Comparison of ENCODE assay signal across 26 cellular contexts in genomic region chr2:128642801-128643200, GRCh38.
DNase-seq lines count a peak whose midpoint lies in the region; ATAC-seq and TF ChIP-seq lines count a peak whose summit lies in the region.
"Had no signal": no experiment of that assay in that cellular context is flagged by ENCODE, and none has a peak within 500 bp of the region (broad histone marks: within the 10 kb centered on the region; RNA-seq: fewer than 3 reads in every experiment).

No MANE protein-coding gene starts in this region.

- peak; percentile 2 for DNase-seq in DND-41
- DNase-seq in NB4 (ENCODE audit: low read depth) = peak; percentile 26
- DNase-seq in esophagus muscularis mucosa (ENCODE audit: extremely low spot score) = peak; percentile 86
- peak; percentile 17 for DNase-seq in sciatic nerve (ENCODE audit: low spot score)
- no peak for DNase-seq in G401 (ENCODE audit: low spot score)
- DNase-seq in hepatic stellate cell (ENCODE audit: low spot score) = no peak
- DNase-seq: activated CD4-positive, CD25-positive, alpha-beta regulatory T cell; activated CD8-positive, alpha-beta T cell treated with anti-CD3 and anti-CD28 coated beads for 36 hours; activated naive CD4-positive, alpha-beta T cell treated with anti-CD3 and anti-CD28 coated beads for 36 hours; activated T-cell treated with anti-CD3 and anti-CD28 coated beads, Interleukin-2, amount 50 U/mL, for 4 hours; amygdala; NCI-H2029; NCI-H226; NCI-H774; SHP77; stimulated activated CD4-positive, alpha-beta T cell treated with anti-CD3 and anti-CD28 coated beads, Interleukin-12 subunit alpha, Interleukin-12 subunit beta, amount 100 ng/mL, for 4 hours; stimulated activated CD4-positive, alpha-beta T cell treated with anti-CD3 and anti-CD28 coated beads, Interleukin-4, amount 100 ng/mL, for 4 hours; T1000; trophoblast cell had no signal

- H3K9me3 ChIP-seq in DND-41 (ENCODE audit: insufficient read depth, low read length, severe bottlenecking) (no peaks in the 10 kb centered on the region), esophagus muscularis mucosa (no peaks in the 10 kb centered on the region)
- H3K9me3 ChIP-seq: BLaER1 treated with 17β-estradiol and CSF1 and Interleukin-3, amounts not matched to agents 10 nM and 100 nM; HAP-1; neutrophil had no signal

- H3K27me3 ChIP-seq in DND-41 (ENCODE audit: insufficient read depth, low read length, poor library complexity) (no peaks in the 10 kb centered on the region), esophagus muscularis mucosa (no peaks in the 10 kb centered on the region)
- H3K27me3 ChIP-seq: BLaER1 treated with 17β-estradiol and CSF1 and Interleukin-3, amounts not matched to agents 10 nM and 100 nM; dorsolateral prefrontal cortex; hepatocyte; neutrophil had no signal

- WGBS in esophagus muscularis mucosa = 74% methylated on average over 5 of the region's 6 CpGs

- H3K4me2 ChIP-seq in DND-41 (ENCODE audit: insufficient read depth, low read length) = no peak overlapping the region
- H3K4me2 ChIP-seq: hepatocyte had no signal

- no peak for TF ChIP-seq EP300 in esophagus muscularis mucosa (IDR thresholded peaks at IDR 0.05)

- ATAC-seq in DND-41 (ENCODE audit: insufficient read depth, low read depth) (no peak), sciatic nerve (no peak), GM18868 (IDR thresholded peaks at IDR 0.05; ENCODE audit: unreplicated experiment) (no peak)
- ATAC-seq: activated CD8-positive, alpha-beta T cell treated with anti-CD3 and anti-CD28 coated beads for 36 hours; activated T-cell treated with anti-CD3 and anti-CD28 coated beads, Interleukin-2, amount 50 U/mL, for 4 hours had no signal

- no peak for TF ChIP-seq POLR2A in NB4 (IDR thresholded peaks at IDR 0.05; ENCODE audit: extremely low read depth, insufficient read length)
- no peak for TF ChIP-seq POLR2A in esophagus muscularis mucosa (IDR thresholded peaks at IDR 0.05; ENCODE audit: low read depth)

- no peaks in the 10 kb centered on the region for H4K20me1 ChIP-seq in DND-41 (ENCODE audit: insufficient read depth, low read length)
- H4K20me1 ChIP-seq: BLaER1 treated with 17β-estradiol and CSF1 and Interleukin-3, amounts not matched to agents 10 nM and 100 nM had no signal

- intact Hi-C loops in esophagus muscularis mucosa (cut with DNase I) = no loop called here
- intact Hi-C loops in sciatic nerve (cut with DNase I) = no loop called here

- H3K79me2 ChIP-seq in DND-41 (ENCODE audit: insufficient read depth, low read length) = no peaks in the 10 kb centered on the region
- H3K79me2 ChIP-seq: hepatocyte had no signal

- H2AFZ ChIP-seq in DND-41 (ENCODE audit: low read depth, low read length) = no peak overlapping the region
- H2AFZ ChIP-seq: hepatocyte had no signal

- H3K4me3 ChIP-seq in DND-41 (ENCODE audit: low read depth in 1 of 2, low read length in 2 of 2) (no peak overlapping the region), NB4 (ENCODE audit: low read depth, low read length) (no peak overlapping the region), esophagus muscularis mucosa (no peak overlapping the region)
- H3K4me3 ChIP-seq: BLaER1 treated with 17β-estradiol and CSF1 and Interleukin-3, amounts not matched to agents 10 nM and 100 nM; cardiac muscle cell; dorsolateral prefrontal cortex; HAP-1; hepatocyte had no signal

- H3K27ac ChIP-seq in DND-41 (ENCODE audit: low read length) (no peak overlapping the region), esophagus muscularis mucosa (replicated peaks in 1 of 4) (no peak overlapping the region)
- H3K27ac ChIP-seq: BLaER1 treated with 17β-estradiol and CSF1 and Interleukin-3, amounts not matched to agents 10 nM and 100 nM; cardiac muscle cell; dorsolateral prefrontal cortex; hepatocyte; neutrophil had no signal

- H3K4me1 ChIP-seq in DND-41 (ENCODE audit: insufficient read depth, low read length) (peaks cover 8% of the 10 kb centered on the region; the same call in 1 of the 2 replicates), esophagus muscularis mucosa (no peaks in the 10 kb centered on the region)
- H3K4me1 ChIP-seq: HAP-1 had no signal

- H3K36me3 ChIP-seq in DND-41 (ENCODE audit: insufficient read depth, low read length) (no peaks in the 10 kb centered on the region), esophagus muscularis mucosa (no peaks in the 10 kb centered on the region)
- H3K36me3 ChIP-seq: BLaER1 treated with 17β-estradiol and CSF1 and Interleukin-3, amounts not matched to agents 10 nM and 100 nM; cardiac muscle cell; HAP-1; neutrophil had no signal

- no peak overlapping the region for H3K9ac ChIP-seq in DND-41 (ENCODE audit: low read depth, low read length)
- H3K9ac ChIP-seq: BLaER1 treated with 17β-estradiol and CSF1 and Interleukin-3, amounts not matched to agents 10 nM and 100 nM had no signal

- TF ChIP-seq CTCF in DND-41 (IDR thresholded peaks at IDR 0.05; ENCODE audit: borderline replicate concordance, extremely low read depth, low read length, poor library complexity, severe bottlenecking) (no peak), NB4 (IDR thresholded peaks at IDR 0.05; ENCODE audit: low read depth, low read length) (no peak), esophagus muscularis mucosa (IDR thresholded peaks at IDR 0.05) (no peak)

- in situ Hi-C loops in G401 (cut with HindIII; ENCODE audit: low sequenced_read_pairs) = no loop called here

Comparison
In these comparisons a context has a peak if more than half of its experiments do, and no peak if none do; other contexts are left out.
1. DNase-seq: peak in DND-41 (single experiment), NB4 (single experiment), esophagus muscularis mucosa (single experiment) and sciatic nerve (single experiment); none in G401 (single experiment) and hepatic stellate cell (single experiment).